In genomic region chr2:215764441-215765048, GRCh38 we compare ENCODE assay signal across 2 cellular contexts.
TF ChIP-seq lines count a peak whose summit lies in the region.

No MANE protein-coding gene starts in this region.

TF ChIP-seq in SK-N-SH treated with all-trans-retinoic acid at 6 μM for 48 hours, 23 proteins besides CTCF, POLR2A, EP300 and RAD21 (continued from another document):
- TF ChIP-seq TSHZ2 (CRISPR knock-in tag; IDR thresholded peaks at IDR 0.05) (no peak), ZFP3 (CRISPR knock-in tag; IDR thresholded peaks at IDR 0.05) (no peak), ZNF8 (CRISPR knock-in tag; IDR thresholded peaks at IDR 0.05) (no peak), SNAI2 (CRISPR knock-in tag; IDR thresholded peaks at IDR 0.05) (no peak), GLIS3 (CRISPR knock-in tag; IDR thresholded peaks at IDR 0.05) (no peak), BACH2 (CRISPR knock-in tag; IDR thresholded peaks at IDR 0.05; ENCODE audit: borderline replicate concordance) (no peak), ZNF565 (CRISPR knock-in tag; conservative IDR thresholded peaks at IDR 0.05; ENCODE audit: low read depth) (no peak), POU6F1 (CRISPR knock-in tag; IDR thresholded peaks at IDR 0.05; ENCODE audit: borderline replicate concordance, low read depth) (no peak), ZNF70 (CRISPR knock-in tag; IDR thresholded peaks at IDR 0.05) (no peak), PPARA (CRISPR knock-in tag; IDR thresholded peaks at IDR 0.05; ENCODE audit: borderline replicate concordance) (no peak), RARB (CRISPR knock-in tag; IDR thresholded peaks at IDR 0.05) (no peak), OSR1 (CRISPR knock-in tag; IDR thresholded peaks at IDR 0.05) (no peak), CSDC2 (CRISPR knock-in tag; IDR thresholded peaks at IDR 0.05) (no peak), ZC3H10 (CRISPR knock-in tag; IDR thresholded peaks at IDR 0.05) (no peak)

TF ChIP-seq in SK-N-SH, 30 proteins besides CTCF, POLR2A, EP300 and RAD21 (continued from another document):
- TF ChIP-seq REST (IDR thresholded peaks at IDR 0.05; ENCODE audit: low read depth, low read length) (no peak), MXI1 (IDR thresholded peaks at IDR 0.05; ENCODE audit: low read depth, low read length) (no peak), TCF12 (IDR thresholded peaks at IDR 0.05) (no peak)
